ENCODE assay signal across 1 cellular context in genomic region chr1:30444850-30445249, GRCh38.
TF ChIP-seq lines count a peak whose summit lies in the region.

No MANE protein-coding gene starts in this region.

TF ChIP-seq in HepG2, 621 proteins besides CTCF, POLR2A, EP300 and RAD21:
- TF ChIP-seq GPN1 (CRISPR knock-in tag; IDR thresholded peaks at IDR 0.05; ENCODE audit: borderline replicate concordance) (no peak), ZNF468 (CRISPR knock-in tag; IDR thresholded peaks at IDR 0.05) (no peak), KDM5A (IDR thresholded peaks at IDR 0.05; ENCODE audit: borderline replicate concordance, low read length) (no peak), ZNF451 (CRISPR knock-in tag; IDR thresholded peaks at IDR 0.05) (no peak), ZNF10 (CRISPR knock-in tag; IDR thresholded peaks at IDR 0.05; ENCODE audit: borderline replicate concordance, low read depth) (no peak), ZKSCAN8 (CRISPR knock-in tag; IDR thresholded peaks at IDR 0.05; ENCODE audit: borderline replicate concordance) (no peak), MED13 (CRISPR knock-in tag; IDR thresholded peaks at IDR 0.05) (no peak), NFATC3 (CRISPR knock-in tag; IDR thresholded peaks at IDR 0.05) (no peak), BCL3 (CRISPR knock-in tag; IDR thresholded peaks at IDR 0.05) (no peak), ZNF256 (CRISPR knock-in tag; conservative IDR thresholded peaks at IDR 0.05) (no peak), AKAP8 (CRISPR knock-in tag; IDR thresholded peaks at IDR 0.05) (no peak)
- TF ChIP-seq, protein P1, sequence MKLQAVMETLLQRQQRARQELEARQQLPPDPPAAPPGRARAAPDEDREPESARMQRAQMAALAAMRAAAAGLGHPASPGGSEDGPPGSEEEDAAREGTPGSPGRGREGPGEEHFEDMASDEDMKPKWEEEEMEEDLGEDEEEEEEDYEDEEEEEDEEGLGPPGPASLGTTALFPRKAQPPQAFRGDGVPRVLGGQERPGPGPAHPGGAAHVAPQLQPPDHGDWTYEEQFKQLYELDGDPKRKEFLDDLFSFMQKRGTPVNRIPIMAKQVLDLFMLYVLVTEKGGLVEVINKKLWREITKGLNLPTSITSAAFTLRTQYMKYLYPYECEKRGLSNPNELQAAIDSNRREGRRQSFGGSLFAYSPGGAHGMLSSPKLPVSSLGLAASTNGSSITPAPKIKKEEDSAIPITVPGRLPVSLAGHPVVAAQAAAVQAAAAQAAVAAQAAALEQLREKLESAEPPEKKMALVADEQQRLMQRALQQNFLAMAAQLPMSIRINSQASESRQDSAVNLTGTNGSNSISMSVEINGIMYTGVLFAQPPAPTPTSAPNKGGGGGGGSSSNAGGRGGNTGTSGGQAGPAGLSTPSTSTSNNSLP (IDR thresholded peaks at IDR 0.05; ENCODE audit: low read depth, low read length), result no peak
